Comparison of ENCODE assay signal across 1 cellular context in genomic region chr15:96330064-96330449, GRCh38.
TF ChIP-seq lines count a peak whose summit lies in the region.

No MANE protein-coding gene starts in this region.

TF ChIP-seq in H1, 55 proteins besides CTCF, POLR2A, EP300 and RAD21 (continued from another document):
- TF ChIP-seq KDM4A (IDR thresholded peaks at IDR 0.05; ENCODE audit: low read depth, low read length, severe bottlenecking) = peak; percentile 53
- TF ChIP-seq SIX5 (IDR thresholded peaks at IDR 0.05; ENCODE audit: low read depth, low read length) = no peak
- TF ChIP-seq TBP (IDR thresholded peaks at IDR 0.05; ENCODE audit: low read depth, low read length) = no peak
TF ChIP-seq in H1: peak in this region for 2.
